26 cellular contexts compared by ENCODE assay signal in genomic region chr13:34139660-34140059, GRCh38.
"Had no signal": no experiment of that assay in that cellular context is flagged by ENCODE, and none has a peak within 500 bp of the region (broad histone marks: within the 10 kb centered on the region; RNA-seq: fewer than 3 reads in every experiment).

No MANE protein-coding gene starts in this region.

- H3K9me3 ChIP-seq: ovary, prostate gland, suprapubic skin, thoracic aorta, upper lobe of right lung had no signal

- H2AFZ ChIP-seq: hepatocyte had no signal

- H3K4me2 ChIP-seq: hepatocyte had no signal

- H3K27ac Mint-ChIP-seq: naive B cell; natural killer cell; stimulated activated naive B cell treated with anti-CD40 and anti-IgM and Interleukin-4, amounts not matched to agents 10 μg/mL and 1 μg/mL and 100 μg/mL, for 72 hours; stimulated activated naive CD8-positive, alpha-beta T cell treated with anti-CD3 and anti-CD28 coated beads, Interleukin-15, Interleukin-2, amounts not matched to agents 100 ng/mL and 50 ng/mL, for 24 hours had no signal

- H3K4me1 Mint-ChIP-seq: naive B cell; natural killer cell; stimulated activated naive B cell treated with anti-CD40 and anti-IgM and Interleukin-4, amounts not matched to agents 10 μg/mL and 1 μg/mL and 100 μg/mL, for 72 hours had no signal

- DNase-seq: kidney glomerular epithelial cell; left cardiac atrium; left lung; lower lobe of right lung; mammary epithelial cell; mesenchymal stem cell; naive B cell; natural killer cell; ovary; retina; right cardiac atrium; stimulated activated CD4-positive, alpha-beta T cell treated with anti-CD3 and anti-CD28 coated beads, Interleukin-12 subunit alpha, Interleukin-12 subunit beta, amount 100 ng/mL, for 4 hours; stimulated activated CD4-positive, alpha-beta T cell treated with anti-CD3 and anti-CD28 coated beads, Interleukin-15, amount 100 ng/mL, for 24 hours; stimulated activated CD4-positive, alpha-beta T cell treated with anti-CD3 and anti-CD28 coated beads, Interleukin-2, amount 100 ng/mL, for 24 hours; stimulated activated CD4-positive, alpha-beta T cell treated with anti-CD3 and anti-CD28 coated beads, Interleukin-4, amount 100 ng/mL, for 1 hour; stimulated activated naive B cell treated with anti-CD40 and anti-IgM and Interleukin-4, amounts not matched to agents 10 μg/mL and 1 μg/mL and 100 μg/mL, for 72 hours; tibial artery; trophoblast cell; upper lobe of right lung had no signal

- H3K4me3 Mint-ChIP-seq: naive B cell; natural killer cell; stimulated activated naive B cell treated with anti-CD40 and anti-IgM and Interleukin-4, amounts not matched to agents 10 μg/mL and 1 μg/mL and 100 μg/mL, for 72 hours; stimulated activated naive CD8-positive, alpha-beta T cell treated with anti-CD3 and anti-CD28 coated beads, Interleukin-15, Interleukin-2, amounts not matched to agents 100 ng/mL and 50 ng/mL, for 24 hours had no signal

- H3K27me3 ChIP-seq: hepatocyte, left lung, ovary, suprapubic skin, tibial artery, upper lobe of right lung had no signal

- H3K36me3 Mint-ChIP-seq: naive B cell; stimulated activated naive B cell treated with anti-CD40 and anti-IgM and Interleukin-4, amounts not matched to agents 10 μg/mL and 1 μg/mL and 100 μg/mL, for 72 hours had no signal

- H3K79me2 ChIP-seq: hepatocyte had no signal

- H3K36me3 ChIP-seq: left lung, lower lobe of right lung, ovary, prostate gland, suprapubic skin, thoracic aorta, tibial artery, upper lobe of right lung had no signal

- H3K4me3 ChIP-seq: hepatocyte, left lung, lower lobe of right lung, ovary, prostate gland, skin epidermis, suprapubic skin, thoracic aorta, tibial artery, upper lobe of right lung had no signal

- ATAC-seq: left cardiac atrium; left lung; lower lobe of right lung; natural killer cell; right cardiac atrium; sciatic nerve; stimulated activated naive B cell treated with anti-CD40 and anti-IgM and Interleukin-4, amounts not matched to agents 10 μg/mL and 1 μg/mL and 100 μg/mL, for 72 hours; upper lobe of right lung had no signal

- H3K4me1 ChIP-seq: left lung, lower lobe of right lung, prostate gland, suprapubic skin, tibial artery, upper lobe of right lung had no signal

- H3K27ac ChIP-seq: hepatocyte, left lung, lower lobe of right lung, ovary, prostate gland, skin epidermis, suprapubic skin, thoracic aorta, tibial artery, upper lobe of right lung had no signal
